In genomic region chr18:63725682-63726480, GRCh38 we compare ENCODE assay signal across 1 cellular context.
TF ChIP-seq lines count a peak whose summit lies in the region.

No MANE protein-coding gene starts in this region.

TF ChIP-seq in HEK293, 187 proteins besides CTCF, POLR2A, EP300 and RAD21 (continued from another document):
- no peak for TF ChIP-seq ZNF747 (tag by site-specific recombination; IDR thresholded peaks at IDR 0.05)
